In genomic region chr14:46686652-46687051, GRCh38 we compare ENCODE assay signal across 38 cellular contexts. TPM values are rescaled to one million over a fixed set of nuclear protein-coding genes. Genes with fewer than 3 reads are reported as not detected.
A peak's percentile ranks its signal among the peaks of the same experiment; 100 is the strongest.
DNase-seq lines count a peak whose midpoint lies in the region; ATAC-seq, FAIRE-seq and TF ChIP-seq lines count a peak whose summit lies in the region.
"Had no signal": no experiment of that assay in that cellular context is flagged by ENCODE, and none has a peak within 500 bp of the region (broad histone marks: within the 10 kb centered on the region; RNA-seq: fewer than 3 reads in every experiment).

No MANE protein-coding gene starts in this region.

- ATAC-seq in GM19463 (IDR thresholded peaks at IDR 0.05; ENCODE audit: unreplicated experiment) = no peak
- no peak for ATAC-seq in right lobe of liver
- no peak for ATAC-seq in effector memory CD8-positive, alpha-beta T cell (replicated peaks)
- ATAC-seq: foreskin keratinocyte; heart left ventricle; Right ventricle myocardium inferior; stimulated activated memory B cell treated with anti-CD40 and anti-IgM and Interleukin-4, amounts not matched to agents 10 μg/mL and 1 μg/mL and 100 μg/mL, for 72 hours had no signal

- WGBS in right lobe of liver (ENCODE audit: insufficient coverage, low coverage, low lambda C conversion rate, missing lambda C conversion rate) = 73% methylated on average over 4 of the region's 4 CpGs

- no peak for FAIRE-seq in bronchial epithelial cell (lab: Jason Lieb, UNC)
- FAIRE-seq: A204.1, GM12891, urothelium cell line had no signal

- H3K4me3 Mint-ChIP-seq in effector memory CD8-positive, alpha-beta T cell = no peak overlapping the region
- H3K4me3 Mint-ChIP-seq: activated CD4-positive, alpha-beta memory T cell treated with anti-CD3 and anti-CD28 coated beads, Interleukin-2, amount 10 ng/mL, durations not matched to agents 7 days and 5 days; activated naive CD8-positive, alpha-beta T cell treated with anti-CD3 and anti-CD28 coated beads for 36 hours; CD4-positive, alpha-beta memory T cell; endodermal cell; neural crest cell; stimulated activated memory B cell treated with anti-CD40 and anti-IgM and Interleukin-4, amounts not matched to agents 10 μg/mL and 1 μg/mL and 100 μg/mL, for 72 hours had no signal

- H3K36me3 ChIP-seq in bronchial epithelial cell (ENCODE audit: control insufficient read depth, insufficient read depth, low read length) (no peaks in the 10 kb centered on the region), right lobe of liver (no peaks in the 10 kb centered on the region)
- H3K36me3 ChIP-seq: ascending aorta, esophagus muscularis mucosa, heart left ventricle had no signal

- H3K36me3 Mint-ChIP-seq in effector memory CD8-positive, alpha-beta T cell (ENCODE audit: insufficient read depth) = peaks cover 5% of the 10 kb centered on the region
- H3K36me3 Mint-ChIP-seq: activated naive CD8-positive, alpha-beta T cell treated with anti-CD3 and anti-CD28 coated beads for 36 hours; CD4-positive, alpha-beta memory T cell; stimulated activated memory B cell treated with anti-CD40 and anti-IgM and Interleukin-4, amounts not matched to agents 10 μg/mL and 1 μg/mL and 100 μg/mL, for 72 hours had no signal

- TF ChIP-seq CTCF in bronchial epithelial cell (IDR thresholded peaks at IDR 0.05; ENCODE audit: insufficient read depth, low read length, severe bottlenecking) = no peak
- no peak for TF ChIP-seq CTCF in right lobe of liver (IDR thresholded peaks at IDR 0.05)

- TF ChIP-seq POLR2A in right lobe of liver (IDR thresholded peaks at IDR 0.05) = no peak

- no peak overlapping the region for H3K27ac ChIP-seq in right lobe of liver
- H3K27ac ChIP-seq: ascending aorta, esophagus muscularis mucosa, foreskin keratinocyte, heart left ventricle, PC-9 had no signal

- intact Hi-C loops in right lobe of liver (cut with DNase I) = no loop called here

- peaks cover 0 to 7% (median 0%) of the 10 kb centered on the region in 4 donors for H3K9me3 ChIP-seq in right lobe of liver
- H3K9me3 ChIP-seq: ascending aorta had no signal

- DNase-seq in CD1c-positive myeloid dendritic cell (ENCODE audit: extremely low spot score) (peak; percentile 47), MV-4-11 (lab: John Stamatoyannopoulos, UW) (peak; percentile 99), SKM-1 (lab: John Stamatoyannopoulos, UW; ENCODE audit: unreplicated experiment) (peak; percentile 76), bronchial epithelial cell (ENCODE audit: low read depth) (peak; percentile 38), right lobe of liver (no peak)
- no peak for DNase-seq in activated naive CD4-positive, alpha-beta T cell treated with Interleukin-2 at 50 U/mL for 16 hours
- no peak for DNase-seq in effector memory CD8-positive, alpha-beta T cell
- DNase-seq: activated CD4-positive, alpha-beta memory T cell treated with anti-CD3 and anti-CD28 coated beads, Interleukin-2, amount 10 ng/mL, durations not matched to agents 7 days and 5 days; activated CD4-positive, CD25-positive, alpha-beta regulatory T cell treated with anti-CD3 and anti-CD28 coated beads, Interleukin-2, amount 50 U/mL, for 72 hours; activated CD8-positive, alpha-beta memory T cell treated with anti-CD3 and anti-CD28 coated beads, Interleukin-2, amount 50 U/mL, for 48 hours; activated naive CD8-positive, alpha-beta T cell treated with anti-CD3 and anti-CD28 coated beads for 36 hours; caudate nucleus; CD4-positive, alpha-beta memory T cell; endodermal cell; foreskin keratinocyte; heart left ventricle; kidney glomerular epithelial cell; NCI-H1105 treated with DMSO at 0.1 percent for 48 hours; NCI-H2081; NCI-H226; NCI-H748 treated with DMSO at 0.1 percent for 48 hours; PC-9; stimulated activated CD4-positive, alpha-beta T cell treated with anti-CD3 and anti-CD28 coated beads, Interleukin-4, amount 100 ng/mL, for 4 hours; substantia nigra; SW 1271; T-helper 9 cell had no signal

- H3K27ac Mint-ChIP-seq in effector memory CD8-positive, alpha-beta T cell = no peak overlapping the region
- H3K27ac Mint-ChIP-seq: activated CD4-positive, alpha-beta memory T cell treated with anti-CD3 and anti-CD28 coated beads, Interleukin-2, amount 10 ng/mL, durations not matched to agents 7 days and 5 days; activated naive CD8-positive, alpha-beta T cell treated with anti-CD3 and anti-CD28 coated beads for 36 hours; CD4-positive, alpha-beta memory T cell; endodermal cell; stimulated activated memory B cell treated with anti-CD40 and anti-IgM and Interleukin-4, amounts not matched to agents 10 μg/mL and 1 μg/mL and 100 μg/mL, for 72 hours had no signal

- no peaks in the 10 kb centered on the region for H3K4me1 Mint-ChIP-seq in effector memory CD8-positive, alpha-beta T cell (ENCODE audit: low read depth in 2 of 2)
- H3K4me1 Mint-ChIP-seq: activated CD4-positive, alpha-beta memory T cell treated with anti-CD3 and anti-CD28 coated beads, Interleukin-2, amount 10 ng/mL, durations not matched to agents 7 days and 5 days; activated naive CD8-positive, alpha-beta T cell treated with anti-CD3 and anti-CD28 coated beads for 36 hours; CD4-positive, alpha-beta memory T cell; endodermal cell; neural crest cell; stimulated activated memory B cell treated with anti-CD40 and anti-IgM and Interleukin-4, amounts not matched to agents 10 μg/mL and 1 μg/mL and 100 μg/mL, for 72 hours had no signal

- H3K27me3 ChIP-seq in bronchial epithelial cell (ENCODE audit: control insufficient read depth, insufficient read depth, low read length) (no peaks in the 10 kb centered on the region), right lobe of liver (no peaks in the 10 kb centered on the region)
- H3K27me3 ChIP-seq: ascending aorta, esophagus muscularis mucosa, foreskin keratinocyte, heart left ventricle had no signal

- H3K4me1 ChIP-seq in right lobe of liver = no peaks in the 10 kb centered on the region
- H3K4me1 ChIP-seq: ascending aorta, esophagus muscularis mucosa, foreskin keratinocyte, heart left ventricle had no signal

- H3K4me3 ChIP-seq in bronchial epithelial cell (ENCODE audit: low read depth, low read length) = no peak overlapping the region
- H3K4me3 ChIP-seq in right lobe of liver = no peak overlapping the region
- H3K4me3 ChIP-seq: ascending aorta, esophagus muscularis mucosa, heart left ventricle, PC-9 had no signal

- H3K9me3 Mint-ChIP-seq in effector memory CD8-positive, alpha-beta T cell = peaks cover 0 to 2% of the 10 kb centered on the region in 2 donors

- no peaks in the 10 kb centered on the region for H3K27me3 Mint-ChIP-seq in effector memory CD8-positive, alpha-beta T cell
- H3K27me3 Mint-ChIP-seq: activated CD4-positive, alpha-beta memory T cell treated with anti-CD3 and anti-CD28 coated beads, Interleukin-2, amount 10 ng/mL, durations not matched to agents 7 days and 5 days; activated naive CD8-positive, alpha-beta T cell treated with anti-CD3 and anti-CD28 coated beads for 36 hours; CD4-positive, alpha-beta memory T cell; stimulated activated memory B cell treated with anti-CD40 and anti-IgM and Interleukin-4, amounts not matched to agents 10 μg/mL and 1 μg/mL and 100 μg/mL, for 72 hours had no signal

RNA-seq across cellular contexts. Expression of gene RPL10L, which starts 35.1 kb away (rescaled TPM):
- total RNA-seq in bronchial epithelial cell (not detected in 2 replicates), right lobe of liver (not detected)
- total RNA-seq: activated CD4-positive, alpha-beta memory T cell treated with anti-CD3 and anti-CD28 coated beads, Interleukin-2, amount 10 ng/mL, durations not matched to agents 7 days and 5 days; activated naive CD8-positive, alpha-beta T cell treated with anti-CD3 and anti-CD28 coated beads for 36 hours; ascending aorta; CD4-positive, alpha-beta memory T cell; endodermal cell; esophagus muscularis mucosa; foreskin keratinocyte; heart left ventricle; LHCN-M2; lung microvascular endothelial cell; neural crest cell; PC-9; posterior vena cava; Right ventricle myocardium inferior had no signal

Comparison
In these comparisons a context has a peak if more than half of its experiments do, and no peak if none do; other contexts are left out.
1. DNase-seq: peak in CD1c-positive myeloid dendritic cell (single experiment), MV-4-11 (single experiment), SKM-1 (single experiment) and bronchial epithelial cell (single experiment); none in activated naive CD4-positive, alpha-beta T cell treated with Interleukin-2 at 50 U/mL for 16 hours (single experiment), right lobe of liver (0 of 3) and effector memory CD8-positive, alpha-beta T cell (0 of 3).